ENCODE assay signal across 1 cellular context in the genomic region with DNA sequence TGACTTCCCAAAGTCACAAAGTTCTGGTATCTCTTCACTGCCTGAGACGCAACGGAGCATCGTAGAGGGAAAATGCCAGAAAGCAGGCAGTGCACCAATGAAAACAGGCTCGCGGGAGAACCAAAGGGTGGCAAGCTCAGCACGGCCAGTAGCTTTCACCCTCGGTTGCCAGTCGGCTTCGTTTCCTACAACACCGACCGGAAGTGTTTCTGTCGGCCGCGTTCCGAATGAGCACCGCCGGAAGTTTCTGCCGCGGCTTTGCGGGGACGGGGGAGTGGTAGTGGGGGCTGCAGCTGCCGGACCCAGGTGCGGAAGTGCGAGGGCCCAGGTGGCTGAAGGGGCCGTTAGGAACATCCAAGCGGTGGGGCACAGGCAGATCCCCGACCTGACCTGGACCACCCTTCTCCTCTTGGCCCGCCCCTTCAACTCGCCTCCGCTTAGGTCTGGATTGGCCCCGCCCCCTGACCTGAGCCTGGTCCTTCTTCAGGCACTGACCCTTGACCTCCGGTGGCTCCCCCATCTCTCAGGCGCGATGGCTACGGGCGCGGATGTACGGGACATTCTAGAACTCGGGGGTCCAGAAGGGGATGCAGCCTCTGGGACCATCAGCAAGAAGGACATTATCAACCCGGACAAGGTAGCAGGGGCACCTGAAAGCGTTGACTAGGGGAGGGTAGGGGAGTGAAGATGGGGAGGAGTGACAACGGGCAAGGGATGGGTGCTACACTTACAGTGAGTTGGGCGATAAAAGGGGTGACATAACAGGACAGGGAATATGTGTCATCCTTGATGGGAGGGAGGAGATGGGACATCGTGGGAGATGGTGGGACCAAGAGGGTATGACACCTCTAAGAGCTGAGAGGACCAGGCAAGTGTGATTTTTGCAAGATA.
A peak's percentile ranks its signal among the peaks of the same experiment; 100 is the strongest.
TF ChIP-seq lines count a peak whose summit lies in the region.

A gene with protein sequence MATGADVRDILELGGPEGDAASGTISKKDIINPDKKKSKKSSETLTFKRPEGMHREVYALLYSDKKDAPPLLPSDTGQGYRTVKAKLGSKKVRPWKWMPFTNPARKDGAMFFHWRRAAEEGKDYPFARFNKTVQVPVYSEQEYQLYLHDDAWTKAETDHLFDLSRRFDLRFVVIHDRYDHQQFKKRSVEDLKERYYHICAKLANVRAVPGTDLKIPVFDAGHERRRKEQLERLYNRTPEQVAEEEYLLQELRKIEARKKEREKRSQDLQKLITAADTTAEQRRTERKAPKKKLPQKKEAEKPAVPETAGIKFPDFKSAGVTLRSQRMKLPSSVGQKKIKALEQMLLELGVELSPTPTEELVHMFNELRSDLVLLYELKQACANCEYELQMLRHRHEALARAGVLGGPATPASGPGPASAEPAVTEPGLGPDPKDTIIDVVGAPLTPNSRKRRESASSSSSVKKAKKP (plus strand): TSS at position 250 of the 891 bp plus-strand sequence. CDS start 283 bp downstream, at position 533.

TF ChIP-seq in HepG2, 621 proteins besides CTCF, POLR2A, EP300 and RAD21 (continued from another document and continues in another):
- TF ChIP-seq, protein P1, sequence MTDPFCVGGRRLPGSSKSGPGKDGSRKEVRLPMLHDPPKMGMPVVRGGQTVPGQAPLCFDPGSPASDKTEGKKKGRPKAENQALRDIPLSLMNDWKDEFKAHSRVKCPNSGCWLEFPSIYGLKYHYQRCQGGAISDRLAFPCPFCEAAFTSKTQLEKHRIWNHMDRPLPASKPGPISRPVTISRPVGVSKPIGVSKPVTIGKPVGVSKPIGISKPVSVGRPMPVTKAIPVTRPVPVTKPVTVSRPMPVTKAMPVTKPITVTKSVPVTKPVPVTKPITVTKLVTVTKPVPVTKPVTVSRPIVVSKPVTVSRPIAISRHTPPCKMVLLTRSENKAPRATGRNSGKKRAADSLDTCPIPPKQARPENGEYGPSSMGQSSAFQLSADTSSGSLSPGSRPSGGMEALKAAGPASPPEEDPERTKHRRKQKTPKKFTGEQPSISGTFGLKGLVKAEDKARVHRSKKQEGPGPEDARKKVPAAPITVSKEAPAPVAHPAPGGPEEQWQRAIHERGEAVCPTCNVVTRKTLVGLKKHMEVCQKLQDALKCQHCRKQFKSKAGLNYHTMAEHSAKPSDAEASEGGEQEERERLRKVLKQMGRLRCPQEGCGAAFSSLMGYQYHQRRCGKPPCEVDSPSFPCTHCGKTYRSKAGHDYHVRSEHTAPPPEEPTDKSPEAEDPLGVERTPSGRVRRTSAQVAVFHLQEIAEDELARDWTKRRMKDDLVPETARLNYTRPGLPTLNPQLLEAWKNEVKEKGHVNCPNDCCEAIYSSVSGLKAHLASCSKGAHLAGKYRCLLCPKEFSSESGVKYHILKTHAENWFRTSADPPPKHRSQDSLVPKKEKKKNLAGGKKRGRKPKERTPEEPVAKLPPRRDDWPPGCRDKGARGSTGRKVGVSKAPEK (CRISPR knock-in tag; IDR thresholded peaks at IDR 0.05; ENCODE audit: borderline replicate concordance): no peak
- no peak for TF ChIP-seq EEA1 (CRISPR knock-in tag; IDR thresholded peaks at IDR 0.05; ENCODE audit: borderline replicate concordance)
- TF ChIP-seq ZNF136 (CRISPR knock-in tag; IDR thresholded peaks at IDR 0.05; ENCODE audit: low read depth): no peak
- TF ChIP-seq, protein P2, sequence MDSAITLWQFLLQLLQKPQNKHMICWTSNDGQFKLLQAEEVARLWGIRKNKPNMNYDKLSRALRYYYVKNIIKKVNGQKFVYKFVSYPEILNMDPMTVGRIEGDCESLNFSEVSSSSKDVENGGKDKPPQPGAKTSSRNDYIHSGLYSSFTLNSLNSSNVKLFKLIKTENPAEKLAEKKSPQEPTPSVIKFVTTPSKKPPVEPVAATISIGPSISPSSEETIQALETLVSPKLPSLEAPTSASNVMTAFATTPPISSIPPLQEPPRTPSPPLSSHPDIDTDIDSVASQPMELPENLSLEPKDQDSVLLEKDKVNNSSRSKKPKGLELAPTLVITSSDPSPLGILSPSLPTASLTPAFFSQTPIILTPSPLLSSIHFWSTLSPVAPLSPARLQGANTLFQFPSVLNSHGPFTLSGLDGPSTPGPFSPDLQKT (CRISPR knock-in tag; IDR thresholded peaks at IDR 0.05; ENCODE audit: borderline replicate concordance): no peak
- TF ChIP-seq, protein P3, sequence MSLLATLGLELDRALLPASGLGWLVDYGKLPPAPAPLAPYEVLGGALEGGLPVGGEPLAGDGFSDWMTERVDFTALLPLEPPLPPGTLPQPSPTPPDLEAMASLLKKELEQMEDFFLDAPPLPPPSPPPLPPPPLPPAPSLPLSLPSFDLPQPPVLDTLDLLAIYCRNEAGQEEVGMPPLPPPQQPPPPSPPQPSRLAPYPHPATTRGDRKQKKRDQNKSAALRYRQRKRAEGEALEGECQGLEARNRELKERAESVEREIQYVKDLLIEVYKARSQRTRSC (CRISPR knock-in tag; IDR thresholded peaks at IDR 0.05; ENCODE audit: low read depth): no peak
- TF ChIP-seq KAT7 (CRISPR knock-in tag; IDR thresholded peaks at IDR 0.05; ENCODE audit: borderline replicate concordance): peak; percentile 90; the same call in 1 of the 2 replicates
- TF ChIP-seq, protein P4, sequence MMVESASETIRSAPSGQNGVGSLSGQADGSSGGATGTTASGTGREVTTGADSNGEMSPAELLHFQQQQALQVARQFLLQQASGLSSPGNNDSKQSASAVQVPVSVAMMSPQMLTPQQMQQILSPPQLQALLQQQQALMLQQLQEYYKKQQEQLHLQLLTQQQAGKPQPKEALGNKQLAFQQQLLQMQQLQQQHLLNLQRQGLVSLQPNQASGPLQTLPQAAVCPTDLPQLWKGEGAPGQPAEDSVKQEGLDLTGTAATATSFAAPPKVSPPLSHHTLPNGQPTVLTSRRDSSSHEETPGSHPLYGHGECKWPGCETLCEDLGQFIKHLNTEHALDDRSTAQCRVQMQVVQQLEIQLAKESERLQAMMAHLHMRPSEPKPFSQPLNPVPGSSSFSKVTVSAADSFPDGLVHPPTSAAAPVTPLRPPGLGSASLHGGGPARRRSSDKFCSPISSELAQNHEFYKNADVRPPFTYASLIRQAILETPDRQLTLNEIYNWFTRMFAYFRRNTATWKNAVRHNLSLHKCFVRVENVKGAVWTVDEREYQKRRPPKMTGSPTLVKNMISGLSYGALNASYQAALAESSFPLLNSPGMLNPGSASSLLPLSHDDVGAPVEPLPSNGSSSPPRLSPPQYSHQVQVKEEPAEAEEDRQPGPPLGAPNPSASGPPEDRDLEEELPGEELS (CRISPR knock-in tag; IDR thresholded peaks at IDR 0.05): peak; percentile 65; the same call in 1 of the 2 replicates
- TF ChIP-seq, protein P5, sequence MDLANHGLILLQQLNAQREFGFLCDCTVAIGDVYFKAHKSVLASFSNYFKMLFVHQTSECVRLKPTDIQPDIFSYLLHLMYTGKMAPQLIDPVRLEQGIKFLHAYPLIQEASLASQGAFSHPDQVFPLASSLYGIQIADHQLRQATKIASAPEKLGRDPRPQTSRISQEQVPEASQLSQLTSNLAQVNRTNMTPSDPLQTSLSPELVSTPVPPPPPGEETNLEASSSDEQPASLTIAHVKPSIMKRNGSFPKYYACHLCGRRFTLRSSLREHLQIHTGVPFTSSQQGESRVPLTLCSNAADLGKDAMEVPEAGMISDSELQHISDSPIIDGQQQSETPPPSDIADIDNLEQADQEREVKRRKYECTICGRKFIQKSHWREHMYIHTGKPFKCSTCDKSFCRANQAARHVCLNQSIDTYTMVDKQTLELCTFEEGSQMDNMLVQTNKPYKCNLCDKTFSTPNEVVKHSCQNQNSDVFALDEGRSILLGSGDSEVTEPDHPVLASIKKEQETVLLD (CRISPR knock-in tag; IDR thresholded peaks at IDR 0.05; ENCODE audit: low read depth): no peak
- TF ChIP-seq, protein P6, sequence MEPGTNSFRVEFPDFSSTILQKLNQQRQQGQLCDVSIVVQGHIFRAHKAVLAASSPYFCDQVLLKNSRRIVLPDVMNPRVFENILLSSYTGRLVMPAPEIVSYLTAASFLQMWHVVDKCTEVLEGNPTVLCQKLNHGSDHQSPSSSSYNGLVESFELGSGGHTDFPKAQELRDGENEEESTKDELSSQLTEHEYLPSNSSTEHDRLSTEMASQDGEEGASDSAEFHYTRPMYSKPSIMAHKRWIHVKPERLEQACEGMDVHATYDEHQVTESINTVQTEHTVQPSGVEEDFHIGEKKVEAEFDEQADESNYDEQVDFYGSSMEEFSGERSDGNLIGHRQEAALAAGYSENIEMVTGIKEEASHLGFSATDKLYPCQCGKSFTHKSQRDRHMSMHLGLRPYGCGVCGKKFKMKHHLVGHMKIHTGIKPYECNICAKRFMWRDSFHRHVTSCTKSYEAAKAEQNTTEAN (CRISPR knock-in tag; conservative IDR thresholded peaks at IDR 0.05): peak; percentile 78
- TF ChIP-seq, protein P7, sequence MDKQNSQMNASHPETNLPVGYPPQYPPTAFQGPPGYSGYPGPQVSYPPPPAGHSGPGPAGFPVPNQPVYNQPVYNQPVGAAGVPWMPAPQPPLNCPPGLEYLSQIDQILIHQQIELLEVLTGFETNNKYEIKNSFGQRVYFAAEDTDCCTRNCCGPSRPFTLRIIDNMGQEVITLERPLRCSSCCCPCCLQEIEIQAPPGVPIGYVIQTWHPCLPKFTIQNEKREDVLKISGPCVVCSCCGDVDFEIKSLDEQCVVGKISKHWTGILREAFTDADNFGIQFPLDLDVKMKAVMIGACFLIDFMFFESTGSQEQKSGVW (CRISPR knock-in tag; IDR thresholded peaks at IDR 0.05; ENCODE audit: borderline replicate concordance): no peak
- TF ChIP-seq SP2 (CRISPR knock-in tag; IDR thresholded peaks at IDR 0.05): peak; percentile 65
- peak; percentile 63; the same call in 1 of the 2 replicates for TF ChIP-seq ZNF235 (CRISPR knock-in tag; IDR thresholded peaks at IDR 0.05; ENCODE audit: borderline replicate concordance)
- TF ChIP-seq SPEN (CRISPR knock-in tag; IDR thresholded peaks at IDR 0.05; ENCODE audit: low read depth): peak; percentile 93
- TF ChIP-seq ZNF550 (CRISPR knock-in tag; IDR thresholded peaks at IDR 0.05; ENCODE audit: borderline replicate concordance): no peak
- TF ChIP-seq ZNF782 (CRISPR knock-in tag; IDR thresholded peaks at IDR 0.05; ENCODE audit: borderline replicate concordance): 0 out of 2 replicates have a peak, but pooled peaks have one; percentile 46
- peak; percentile 84; the same call in 1 of the 2 replicates for TF ChIP-seq ZSCAN12 (CRISPR knock-in tag; IDR thresholded peaks at IDR 0.05)
- peak; percentile 55; the same call in 1 of the 2 replicates for TF ChIP-seq ZNF772 (CRISPR knock-in tag; IDR thresholded peaks at IDR 0.05)
- TF ChIP-seq, protein P8, sequence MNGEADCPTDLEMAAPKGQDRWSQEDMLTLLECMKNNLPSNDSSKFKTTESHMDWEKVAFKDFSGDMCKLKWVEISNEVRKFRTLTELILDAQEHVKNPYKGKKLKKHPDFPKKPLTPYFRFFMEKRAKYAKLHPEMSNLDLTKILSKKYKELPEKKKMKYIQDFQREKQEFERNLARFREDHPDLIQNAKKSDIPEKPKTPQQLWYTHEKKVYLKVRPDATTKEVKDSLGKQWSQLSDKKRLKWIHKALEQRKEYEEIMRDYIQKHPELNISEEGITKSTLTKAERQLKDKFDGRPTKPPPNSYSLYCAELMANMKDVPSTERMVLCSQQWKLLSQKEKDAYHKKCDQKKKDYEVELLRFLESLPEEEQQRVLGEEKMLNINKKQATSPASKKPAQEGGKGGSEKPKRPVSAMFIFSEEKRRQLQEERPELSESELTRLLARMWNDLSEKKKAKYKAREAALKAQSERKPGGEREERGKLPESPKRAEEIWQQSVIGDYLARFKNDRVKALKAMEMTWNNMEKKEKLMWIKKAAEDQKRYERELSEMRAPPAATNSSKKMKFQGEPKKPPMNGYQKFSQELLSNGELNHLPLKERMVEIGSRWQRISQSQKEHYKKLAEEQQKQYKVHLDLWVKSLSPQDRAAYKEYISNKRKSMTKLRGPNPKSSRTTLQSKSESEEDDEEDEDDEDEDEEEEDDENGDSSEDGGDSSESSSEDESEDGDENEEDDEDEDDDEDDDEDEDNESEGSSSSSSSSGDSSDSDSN (CRISPR knock-in tag; IDR thresholded peaks at IDR 0.05): peak; percentile 88
- TF ChIP-seq, protein P9, sequence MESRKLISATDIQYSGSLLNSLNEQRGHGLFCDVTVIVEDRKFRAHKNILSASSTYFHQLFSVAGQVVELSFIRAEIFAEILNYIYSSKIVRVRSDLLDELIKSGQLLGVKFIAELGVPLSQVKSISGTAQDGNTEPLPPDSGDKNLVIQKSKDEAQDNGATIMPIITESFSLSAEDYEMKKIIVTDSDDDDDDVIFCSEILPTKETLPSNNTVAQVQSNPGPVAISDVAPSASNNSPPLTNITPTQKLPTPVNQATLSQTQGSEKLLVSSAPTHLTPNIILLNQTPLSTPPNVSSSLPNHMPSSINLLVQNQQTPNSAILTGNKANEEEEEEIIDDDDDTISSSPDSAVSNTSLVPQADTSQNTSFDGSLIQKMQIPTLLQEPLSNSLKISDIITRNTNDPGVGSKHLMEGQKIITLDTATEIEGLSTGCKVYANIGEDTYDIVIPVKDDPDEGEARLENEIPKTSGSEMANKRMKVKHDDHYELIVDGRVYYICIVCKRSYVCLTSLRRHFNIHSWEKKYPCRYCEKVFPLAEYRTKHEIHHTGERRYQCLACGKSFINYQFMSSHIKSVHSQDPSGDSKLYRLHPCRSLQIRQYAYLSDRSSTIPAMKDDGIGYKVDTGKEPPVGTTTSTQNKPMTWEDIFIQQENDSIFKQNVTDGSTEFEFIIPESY (CRISPR knock-in tag; IDR thresholded peaks at IDR 0.05): no peak; the same call in 1 of the 2 replicates
- TF ChIP-seq, protein P10, sequence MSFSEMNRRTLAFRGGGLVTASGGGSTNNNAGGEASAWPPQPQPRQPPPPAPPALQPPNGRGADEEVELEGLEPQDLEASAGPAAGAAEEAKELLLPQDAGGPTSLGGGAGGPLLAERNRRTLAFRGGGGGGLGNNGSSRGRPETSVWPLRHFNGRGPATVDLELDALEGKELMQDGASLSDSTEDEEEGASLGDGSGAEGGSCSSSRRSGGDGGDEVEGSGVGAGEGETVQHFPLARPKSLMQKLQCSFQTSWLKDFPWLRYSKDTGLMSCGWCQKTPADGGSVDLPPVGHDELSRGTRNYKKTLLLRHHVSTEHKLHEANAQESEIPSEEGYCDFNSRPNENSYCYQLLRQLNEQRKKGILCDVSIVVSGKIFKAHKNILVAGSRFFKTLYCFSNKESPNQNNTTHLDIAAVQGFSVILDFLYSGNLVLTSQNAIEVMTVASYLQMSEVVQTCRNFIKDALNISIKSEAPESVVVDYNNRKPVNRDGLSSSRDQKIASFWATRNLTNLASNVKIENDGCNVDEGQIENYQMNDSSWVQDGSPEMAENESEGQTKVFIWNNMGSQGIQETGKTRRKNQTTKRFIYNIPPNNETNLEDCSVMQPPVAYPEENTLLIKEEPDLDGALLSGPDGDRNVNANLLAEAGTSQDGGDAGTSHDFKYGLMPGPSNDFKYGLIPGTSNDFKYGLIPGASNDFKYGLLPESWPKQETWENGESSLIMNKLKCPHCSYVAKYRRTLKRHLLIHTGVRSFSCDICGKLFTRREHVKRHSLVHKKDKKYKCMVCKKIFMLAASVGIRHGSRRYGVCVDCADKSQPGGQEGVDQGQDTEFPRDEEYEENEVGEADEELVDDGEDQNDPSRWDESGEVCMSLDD (CRISPR knock-in tag; IDR thresholded peaks at IDR 0.05; ENCODE audit: borderline replicate concordance): peak; percentile 64; the same call in 1 of the 2 replicates
- TF ChIP-seq POLR2AphosphoS2 (IDR thresholded peaks at IDR 0.05; ENCODE audit: low read depth, low read length): no peak
- TF ChIP-seq ATAD3A (CRISPR knock-in tag; IDR thresholded peaks at IDR 0.05): no peak
- TF ChIP-seq, protein P11, sequence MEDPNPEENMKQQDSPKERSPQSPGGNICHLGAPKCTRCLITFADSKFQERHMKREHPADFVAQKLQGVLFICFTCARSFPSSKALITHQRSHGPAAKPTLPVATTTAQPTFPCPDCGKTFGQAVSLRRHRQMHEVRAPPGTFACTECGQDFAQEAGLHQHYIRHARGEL (CRISPR knock-in tag; IDR thresholded peaks at IDR 0.05): peak; percentile 68; the same call in 1 of the 2 replicates
- TF ChIP-seq WIZ (CRISPR knock-in tag; IDR thresholded peaks at IDR 0.05): no peak
- peak; percentile 52 for TF ChIP-seq ZNF629 (CRISPR knock-in tag; conservative IDR thresholded peaks at IDR 0.05)
- TF ChIP-seq ZNF350 (CRISPR knock-in tag; IDR thresholded peaks at IDR 0.05; ENCODE audit: borderline replicate concordance, low read depth): peak; percentile 90
- TF ChIP-seq CAMTA2 (CRISPR knock-in tag; IDR thresholded peaks at IDR 0.05; ENCODE audit: borderline replicate concordance): no peak
